ENCODE assay signal across 8 cellular contexts in the genomic region with DNA sequence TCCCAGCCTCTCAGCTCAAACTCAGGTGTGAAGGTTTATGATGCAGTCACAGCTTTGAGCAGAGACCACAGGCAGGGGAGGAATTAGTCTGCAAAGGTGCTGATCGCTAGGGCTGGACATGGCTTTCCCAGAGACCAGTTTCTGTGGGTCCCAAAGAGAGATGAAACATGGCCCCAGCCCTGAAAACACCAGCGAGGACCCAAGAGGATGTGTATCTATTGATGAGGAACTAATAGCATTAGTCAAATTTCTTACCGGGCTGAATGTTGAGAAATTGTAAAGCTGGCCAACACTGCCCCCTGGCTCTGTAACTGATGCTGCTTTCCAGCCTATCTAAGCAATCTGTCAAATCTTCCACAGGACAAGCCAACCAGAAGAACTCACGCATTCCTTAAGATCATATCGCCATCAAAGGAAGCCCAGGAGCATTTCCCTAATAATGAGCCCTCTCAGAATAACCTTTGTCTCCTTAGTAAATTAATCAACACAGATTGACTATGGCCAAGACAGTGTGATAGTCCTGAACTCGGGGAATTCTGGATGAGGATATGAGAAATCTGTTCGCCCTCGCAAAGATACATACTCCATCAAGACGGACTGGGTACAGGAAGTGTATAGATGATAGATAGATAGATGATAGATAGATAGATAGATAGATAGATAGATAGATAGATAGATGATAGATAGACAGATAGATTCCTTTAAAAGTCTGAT. TPM values are rescaled to one million over a fixed set of nuclear protein-coding genes. Genes with fewer than 3 reads are reported as not detected.
DNase-seq lines count a peak whose midpoint lies in the region; ATAC-seq and TF ChIP-seq lines count a peak whose summit lies in the region.

No MANE protein-coding gene starts in this region.

- peaks cover 100% of the 10 kb centered on the region for H3K27me3 ChIP-seq in neural progenitor cell
- H3K27me3 ChIP-seq in transverse colon: peaks cover 17% of the 10 kb centered on the region

- H3F3A ChIP-seq in neural progenitor cell (ENCODE audit: low read depth): peaks cover 20% of the 10 kb centered on the region

- peak overlapping the region; percentile 50 for H3K4me2 ChIP-seq in neural progenitor cell

- H3K4me3 ChIP-seq in fibroblast of mammary gland (ENCODE audit: control insufficient read depth, low read depth, low read length) (no peak overlapping the region), neural progenitor cell (no peak overlapping the region), transverse colon (no peak overlapping the region)

- peaks cover 10% of the 10 kb centered on the region for H4K20me1 ChIP-seq in neural progenitor cell (ENCODE audit: low read depth)

- DNase-seq in SIG-M5 treated with dmso at 0.1 percent for 504 hours (lab: John Stamatoyannopoulos, UW; ENCODE audit: unreplicated experiment): peak; percentile 71
- no peak for DNase-seq in SIG-M5 (lab: John Stamatoyannopoulos, UW)
- DNase-seq in NCI-H526 treated with DMSO at 0.1 percent for 48 hours (lab: John Stamatoyannopoulos, UW): peak; percentile 72
- DNase-seq in activated T-cell treated with anti-CD3 and anti-CD28 coated beads, Interleukin-2, amount 50 U/mL, for 24 hours: peak; percentile 70
- DNase-seq in fibroblast of mammary gland (ENCODE audit: low read depth): peak; percentile 67
- peak; percentile 80 for DNase-seq in neural progenitor cell (ENCODE audit: low spot score)
- DNase-seq in transverse colon: peak; percentile 72

- H3K4me1 ChIP-seq in neural progenitor cell (peaks cover 7% of the 10 kb centered on the region), transverse colon (peaks cover 0 to 8% (median 3%) of the 10 kb centered on the region in 4 donors)

- H3K4me1 Mint-ChIP-seq in activated T-cell treated with anti-CD3 and anti-CD28 coated beads, Interleukin-2, amount 50 U/mL, for 24 hours (ENCODE audit: low read depth): peaks cover 5% of the 10 kb centered on the region
- peaks cover 17% of the 10 kb centered on the region for H3K4me1 Mint-ChIP-seq in neural progenitor cell

- H3K36me3 ChIP-seq in neural progenitor cell: no peaks in the 10 kb centered on the region
- H3K36me3 ChIP-seq in transverse colon: no peaks in the 10 kb centered on the region

- in situ Hi-C loops in transverse colon (cut with MboI; ENCODE audit: low pct_ligation_motif_present in 1 of 4, low pct_unique_long_range_greater_than_20kb in 1 of 4, low sequenced_read_pairs in 3 of 4): loop anchor here (5.0 to 25.0 kb wide), 4 partner anchors 68 to 322 kb away; a partner anchor contains a TSS

- peak; percentile 74 for TF ChIP-seq CTCF in fibroblast of mammary gland (conservative IDR thresholded peaks at IDR 0.05; ENCODE audit: control insufficient read depth, insufficient read depth, low read depth, low read length)
- peak; percentile 76 for TF ChIP-seq CTCF in neural progenitor cell (IDR thresholded peaks at IDR 0.05)
- TF ChIP-seq CTCF in transverse colon (IDR thresholded peaks at IDR 0.05): peak; percentile 74 to 89 (median 77)

- H3K27me3 Mint-ChIP-seq in activated T-cell treated with anti-CD3 and anti-CD28 coated beads, Interleukin-2, amount 50 U/mL, for 24 hours: peaks cover 25% of the 10 kb centered on the region
- peaks cover 26% of the 10 kb centered on the region for H3K27me3 Mint-ChIP-seq in neural progenitor cell (ENCODE audit: insufficient read depth, low read depth)

- TF ChIP-seq EP300 in transverse colon (IDR thresholded peaks at IDR 0.05; ENCODE audit: low read depth): no peak

- H3K9me3 Mint-ChIP-seq in activated T-cell treated with anti-CD3 and anti-CD28 coated beads, Interleukin-2, amount 50 U/mL, for 24 hours: no peaks in the 10 kb centered on the region
- no peaks in the 10 kb centered on the region for H3K9me3 Mint-ChIP-seq in neural progenitor cell

- H3K9me3 ChIP-seq in neural progenitor cell (ENCODE audit: low read depth) (no peaks in the 10 kb centered on the region), transverse colon (no peaks in the 10 kb centered on the region)

- no peak overlapping the region for H3K4me3 Mint-ChIP-seq in activated T-cell treated with anti-CD3 and anti-CD28 coated beads, Interleukin-2, amount 50 U/mL, for 24 hours
- H3K4me3 Mint-ChIP-seq in neural progenitor cell: no peak overlapping the region

- WGBS in transverse colon (ENCODE audit: low coverage in 1 of 2), 2 donors: 17 to 23% methylated on average over 8 to 9 of the region's 9 CpGs

- ATAC-seq in HG02763 (IDR thresholded peaks at IDR 0.05; ENCODE audit: unreplicated experiment): peak; percentile 44

- H3K79me2 ChIP-seq in neural progenitor cell (ENCODE audit: low read depth): no peaks in the 10 kb centered on the region

- H3K27ac ChIP-seq in neural progenitor cell (no peak overlapping the region), transverse colon (no peak overlapping the region)

- H3K9ac ChIP-seq in neural progenitor cell: no peak overlapping the region

- intact Hi-C loops in transverse colon (cut with DNase I; ENCODE audit: low total_unique reads): loop anchor here (2.0 kb wide), 1 partner anchor 71 kb away; no protein-coding TSS in a partner anchor

- no peak overlapping the region for H3K27ac Mint-ChIP-seq in activated T-cell treated with anti-CD3 and anti-CD28 coated beads, Interleukin-2, amount 50 U/mL, for 24 hours
- no peak overlapping the region for H3K27ac Mint-ChIP-seq in neural progenitor cell

- no peak for TF ChIP-seq POLR2A in transverse colon (IDR thresholded peaks at IDR 0.05)

- H3K36me3 Mint-ChIP-seq in activated T-cell treated with anti-CD3 and anti-CD28 coated beads, Interleukin-2, amount 50 U/mL, for 24 hours (ENCODE audit: low read depth): no peaks in the 10 kb centered on the region
- H3K36me3 Mint-ChIP-seq in neural progenitor cell: no peaks in the 10 kb centered on the region

- H2AFZ ChIP-seq in neural progenitor cell (replicated peaks): no peak overlapping the region

RNA-seq across cellular contexts. Expression of a gene that starts 7.8 kb away (rescaled TPM):
- total RNA-seq in neural progenitor cell (ENCODE audit: low replicate concordance) (not detected in 2 replicates), transverse colon (10 to 100 TPM; 30.3 to 64.7 (median 51.6) TPM)

RNA-seq across cellular contexts. Expression of a gene that starts 16.2 kb away (rescaled TPM):
- total RNA-seq in neural progenitor cell (ENCODE audit: low replicate concordance): not detected in 2 replicates
- under 1 TPM in 1 of 4 donors, not detected in 3; 0.16 TPM for total RNA-seq in transverse colon

Comparison
In these comparisons a context has a peak if more than half of its experiments do, and no peak if none do; other contexts are left out.
1. RNA of a gene that starts 7.8 kb away (total RNA-seq): 30.3 to 64.7 TPM in transverse colon; not detected in neural progenitor cell; every median in the first group is over 10 times any median in the second.
2. Peak in every context shown above with its lines, with median percentiles within 50 percentile points of each other: CTCF ChIP-seq.